ENCODE assay signal across 8 cellular contexts in genomic region chr7:98879989-98880337, GRCh38. TPM values are rescaled to one million over a fixed set of nuclear protein-coding genes. Genes with fewer than 3 reads are reported as not detected.
DNase-seq lines count a peak whose midpoint lies in the region; TF ChIP-seq lines count a peak whose summit lies in the region.

No MANE protein-coding gene starts in this region.

- CTCF ChIA-PET in activated CD4-positive, alpha-beta memory T cell treated with anti-CD3 and anti-CD28 coated beads, Interleukin-2, amount 10 ng/mL, durations not matched to agents 7 days and 5 days (lab: Charles Lee): interaction anchor here (0.6 to 2.9 kb wide), 9 partner anchors 9 to 81 kb away, joined by 4 to 26 read pairs (median 4); no protein-coding TSS in a partner anchor

- H3K4me3 Mint-ChIP-seq in T-helper 1 cell treated with Interleukin-12 subunit alpha and Interleukin-12 subunit beta and Interleukin-4 antibody, amounts not matched to agents 30 μg/mL and 1 μg/mL, for 36 hours: peak overlapping the region; percentile 89
- peak overlapping the region; percentile 95 for H3K4me3 Mint-ChIP-seq in activated CD4-positive, alpha-beta memory T cell treated with anti-CD3 and anti-CD28 coated beads, Interleukin-2, amount 10 ng/mL, durations not matched to agents 7 days and 5 days

- peaks cover 13 to 64% (median 23%) of the 10 kb centered on the region in 6 donors for H3K4me1 ChIP-seq in spleen

- H3K4me3 ChIP-seq in iPS-11a (ENCODE audit: low read depth, low read length): peak overlapping the region; percentile 74
- peak overlapping the region in 7 of 8 donors; percentile 73 to 100 (median 95) for H3K4me3 ChIP-seq in spleen

- intact Hi-C loops in spleen (cut with DNase I; ENCODE audit: low total_unique reads): no loop called here

- peak overlapping the region; percentile 91 for H3K27ac Mint-ChIP-seq in T-helper 1 cell treated with Interleukin-12 subunit alpha and Interleukin-12 subunit beta and Interleukin-4 antibody, amounts not matched to agents 30 μg/mL and 1 μg/mL, for 36 hours
- H3K27ac Mint-ChIP-seq in activated CD4-positive, alpha-beta memory T cell treated with anti-CD3 and anti-CD28 coated beads, Interleukin-2, amount 10 ng/mL, durations not matched to agents 7 days and 5 days: peak overlapping the region; percentile 86

- POLR2A ChIA-PET in activated CD4-positive, alpha-beta memory T cell treated with anti-CD3 and anti-CD28 coated beads, Interleukin-2, amount 10 ng/mL, durations not matched to agents 7 days and 5 days (lab: Charles Lee): interaction anchor here (0.6 to 1.0 kb wide), 4 partner anchors 11 to 51 kb away, joined by 3 to 5 read pairs (median 4); no protein-coding TSS in a partner anchor

- peaks cover 14% of the 10 kb centered on the region for H3K36me3 Mint-ChIP-seq in T-helper 1 cell treated with Interleukin-12 subunit alpha and Interleukin-12 subunit beta and Interleukin-4 antibody, amounts not matched to agents 30 μg/mL and 1 μg/mL, for 36 hours (ENCODE audit: low read depth)
- H3K36me3 Mint-ChIP-seq in activated CD4-positive, alpha-beta memory T cell treated with anti-CD3 and anti-CD28 coated beads, Interleukin-2, amount 10 ng/mL, durations not matched to agents 7 days and 5 days (ENCODE audit: low read depth): peaks cover 42% of the 10 kb centered on the region

- peaks cover 6% of the 10 kb centered on the region for H3K4me1 Mint-ChIP-seq in T-helper 1 cell treated with Interleukin-12 subunit alpha and Interleukin-12 subunit beta and Interleukin-4 antibody, amounts not matched to agents 30 μg/mL and 1 μg/mL, for 36 hours (ENCODE audit: low read depth)
- H3K4me1 Mint-ChIP-seq in activated CD4-positive, alpha-beta memory T cell treated with anti-CD3 and anti-CD28 coated beads, Interleukin-2, amount 10 ng/mL, durations not matched to agents 7 days and 5 days: peaks cover 37% of the 10 kb centered on the region

- H3K9me3 Mint-ChIP-seq in T-helper 1 cell treated with Interleukin-12 subunit alpha and Interleukin-12 subunit beta and Interleukin-4 antibody, amounts not matched to agents 30 μg/mL and 1 μg/mL, for 36 hours: no peaks in the 10 kb centered on the region
- no peaks in the 10 kb centered on the region for H3K9me3 Mint-ChIP-seq in activated CD4-positive, alpha-beta memory T cell treated with anti-CD3 and anti-CD28 coated beads, Interleukin-2, amount 10 ng/mL, durations not matched to agents 7 days and 5 days

- H3K36me3 ChIP-seq in spleen: peaks cover 0 to 42% (median 36%) of the 10 kb centered on the region in 6 donors

- TF ChIP-seq POLR2A in spleen (IDR thresholded peaks at IDR 0.05): no peak

- 23 to 32% (median 26%) methylated on average over 9 of the region's 9 CpGs for WGBS in spleen, 5 donors

- H3K27me3 ChIP-seq in spleen (replicated peaks in 1 of 7): no peaks in the 10 kb centered on the region

- H3K27ac ChIP-seq in spleen: peak overlapping the region; percentile 43 to 99 (median 97)

- H3K27me3 Mint-ChIP-seq in T-helper 1 cell treated with Interleukin-12 subunit alpha and Interleukin-12 subunit beta and Interleukin-4 antibody, amounts not matched to agents 30 μg/mL and 1 μg/mL, for 36 hours (ENCODE audit: low read depth): peaks cover 5% of the 10 kb centered on the region
- no peaks in the 10 kb centered on the region for H3K27me3 Mint-ChIP-seq in activated CD4-positive, alpha-beta memory T cell treated with anti-CD3 and anti-CD28 coated beads, Interleukin-2, amount 10 ng/mL, durations not matched to agents 7 days and 5 days

- DNase-seq in T-helper 1 cell: no peak
- DNase-seq in activated CD4-positive, alpha-beta memory T cell treated with anti-CD3 and anti-CD28 coated beads, Interleukin-2, amount 10 ng/mL, durations not matched to agents 7 days and 5 days: no peak
- DNase-seq in spleen: no peak
- DNase-seq in kidney tubule cell (ENCODE audit: low spot score): no peak
- DNase-seq in stimulated activated CD4-positive, alpha-beta T cell treated with anti-CD3 and anti-CD28 coated beads, Interleukin-12 subunit alpha, Interleukin-12 subunit beta, amount 100 ng/mL, for 4 hours: no peak
- no peak for DNase-seq in Ammon's horn (ENCODE audit: low spot score)

- no peaks in the 10 kb centered on the region for H3K9me3 ChIP-seq in spleen

- TF ChIP-seq CTCF in spleen (IDR thresholded peaks at IDR 0.05 in 8 of 11, conservative IDR thresholded peaks at IDR 0.05 in 3 of 11): no peak

RNA-seq across cellular contexts. Expression of gene TRRAP, which starts 1.6 kb away (rescaled TPM):
- 10 to 100 TPM; 47.8 to 54.3 TPM for total RNA-seq in activated CD4-positive, alpha-beta memory T cell treated with anti-CD3 and anti-CD28 coated beads, Interleukin-2, amount 10 ng/mL, durations not matched to agents 7 days and 5 days
- total RNA-seq in spleen: 10 to 100 TPM; 50.1 to 73.4 (median 60.9) TPM
- 10 to 100 TPM in 1 of 3 donors, 1 to 10 TPM in 2; 8.4 to 14.3 (median 9.2) TPM for polyA plus RNA-seq in spleen

RNA-seq across cellular contexts. Expression of gene TMEM130, which starts 10.1 kb away (rescaled TPM):
- not detected for total RNA-seq in activated CD4-positive, alpha-beta memory T cell treated with anti-CD3 and anti-CD28 coated beads, Interleukin-2, amount 10 ng/mL, durations not matched to agents 7 days and 5 days
- under 1 TPM in 4 of 7 donors, not detected in 3; 0.37 to 0.55 (median 0.38) TPM for total RNA-seq in spleen
- polyA plus RNA-seq in spleen: under 1 TPM; 0.11 to 0.29 (median 0.17) TPM
